1 cellular context compared by ENCODE assay signal in the genomic region with DNA sequence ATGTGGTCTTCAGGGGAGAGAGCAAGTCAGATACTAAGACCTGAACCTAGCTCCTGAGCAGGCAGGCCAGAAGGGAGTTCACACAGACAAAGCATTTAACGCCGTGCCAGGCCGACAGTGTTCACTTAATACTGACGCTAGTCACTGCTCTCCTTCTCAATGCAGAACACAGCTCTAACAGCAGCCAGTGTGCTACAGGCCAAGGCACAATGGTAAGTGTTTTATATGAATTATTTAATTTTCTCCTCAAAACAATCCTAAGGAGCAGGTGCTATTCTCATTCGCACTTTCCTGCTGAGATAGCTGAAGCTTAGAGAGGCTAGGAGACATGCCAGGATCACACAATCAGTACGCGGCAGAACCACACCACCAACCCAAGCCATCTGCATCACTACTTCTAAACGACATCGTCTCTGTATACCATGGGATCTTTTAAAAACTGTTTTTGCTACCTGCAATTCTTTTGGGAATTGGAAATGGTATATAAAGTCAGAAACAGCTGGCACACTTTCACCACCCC.
TF ChIP-seq lines count a peak whose summit lies in the region.

No MANE protein-coding gene starts in this region.

TF ChIP-seq in GM23338, 12 proteins besides CTCF, POLR2A, EP300 and RAD21:
- TF ChIP-seq, protein P1, sequence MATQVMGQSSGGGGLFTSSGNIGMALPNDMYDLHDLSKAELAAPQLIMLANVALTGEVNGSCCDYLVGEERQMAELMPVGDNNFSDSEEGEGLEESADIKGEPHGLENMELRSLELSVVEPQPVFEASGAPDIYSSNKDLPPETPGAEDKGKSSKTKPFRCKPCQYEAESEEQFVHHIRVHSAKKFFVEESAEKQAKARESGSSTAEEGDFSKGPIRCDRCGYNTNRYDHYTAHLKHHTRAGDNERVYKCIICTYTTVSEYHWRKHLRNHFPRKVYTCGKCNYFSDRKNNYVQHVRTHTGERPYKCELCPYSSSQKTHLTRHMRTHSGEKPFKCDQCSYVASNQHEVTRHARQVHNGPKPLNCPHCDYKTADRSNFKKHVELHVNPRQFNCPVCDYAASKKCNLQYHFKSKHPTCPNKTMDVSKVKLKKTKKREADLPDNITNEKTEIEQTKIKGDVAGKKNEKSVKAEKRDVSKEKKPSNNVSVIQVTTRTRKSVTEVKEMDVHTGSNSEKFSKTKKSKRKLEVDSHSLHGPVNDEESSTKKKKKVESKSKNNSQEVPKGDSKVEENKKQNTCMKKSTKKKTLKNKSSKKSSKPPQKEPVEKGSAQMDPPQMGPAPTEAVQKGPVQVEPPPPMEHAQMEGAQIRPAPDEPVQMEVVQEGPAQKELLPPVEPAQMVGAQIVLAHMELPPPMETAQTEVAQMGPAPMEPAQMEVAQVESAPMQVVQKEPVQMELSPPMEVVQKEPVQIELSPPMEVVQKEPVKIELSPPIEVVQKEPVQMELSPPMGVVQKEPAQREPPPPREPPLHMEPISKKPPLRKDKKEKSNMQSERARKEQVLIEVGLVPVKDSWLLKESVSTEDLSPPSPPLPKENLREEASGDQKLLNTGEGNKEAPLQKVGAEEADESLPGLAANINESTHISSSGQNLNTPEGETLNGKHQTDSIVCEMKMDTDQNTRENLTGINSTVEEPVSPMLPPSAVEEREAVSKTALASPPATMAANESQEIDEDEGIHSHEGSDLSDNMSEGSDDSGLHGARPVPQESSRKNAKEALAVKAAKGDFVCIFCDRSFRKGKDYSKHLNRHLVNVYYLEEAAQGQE (IDR thresholded peaks at IDR 0.05; ENCODE audit: unreplicated experiment), result no peak
- no peak for TF ChIP-seq ZNF114 (CRISPR knock-in tag; IDR thresholded peaks at IDR 0.05)
- TF ChIP-seq ZNF331 (CRISPR knock-in tag; IDR thresholded peaks at IDR 0.05; ENCODE audit: low read depth), result no peak
- TF ChIP-seq EZH2 (IDR thresholded peaks at IDR 0.05; ENCODE audit: low read depth, unreplicated experiment), result no peak
- TF ChIP-seq POLR2AphosphoS5 (IDR thresholded peaks at IDR 0.05; ENCODE audit: low read depth), result no peak
- TF ChIP-seq, protein P2, sequence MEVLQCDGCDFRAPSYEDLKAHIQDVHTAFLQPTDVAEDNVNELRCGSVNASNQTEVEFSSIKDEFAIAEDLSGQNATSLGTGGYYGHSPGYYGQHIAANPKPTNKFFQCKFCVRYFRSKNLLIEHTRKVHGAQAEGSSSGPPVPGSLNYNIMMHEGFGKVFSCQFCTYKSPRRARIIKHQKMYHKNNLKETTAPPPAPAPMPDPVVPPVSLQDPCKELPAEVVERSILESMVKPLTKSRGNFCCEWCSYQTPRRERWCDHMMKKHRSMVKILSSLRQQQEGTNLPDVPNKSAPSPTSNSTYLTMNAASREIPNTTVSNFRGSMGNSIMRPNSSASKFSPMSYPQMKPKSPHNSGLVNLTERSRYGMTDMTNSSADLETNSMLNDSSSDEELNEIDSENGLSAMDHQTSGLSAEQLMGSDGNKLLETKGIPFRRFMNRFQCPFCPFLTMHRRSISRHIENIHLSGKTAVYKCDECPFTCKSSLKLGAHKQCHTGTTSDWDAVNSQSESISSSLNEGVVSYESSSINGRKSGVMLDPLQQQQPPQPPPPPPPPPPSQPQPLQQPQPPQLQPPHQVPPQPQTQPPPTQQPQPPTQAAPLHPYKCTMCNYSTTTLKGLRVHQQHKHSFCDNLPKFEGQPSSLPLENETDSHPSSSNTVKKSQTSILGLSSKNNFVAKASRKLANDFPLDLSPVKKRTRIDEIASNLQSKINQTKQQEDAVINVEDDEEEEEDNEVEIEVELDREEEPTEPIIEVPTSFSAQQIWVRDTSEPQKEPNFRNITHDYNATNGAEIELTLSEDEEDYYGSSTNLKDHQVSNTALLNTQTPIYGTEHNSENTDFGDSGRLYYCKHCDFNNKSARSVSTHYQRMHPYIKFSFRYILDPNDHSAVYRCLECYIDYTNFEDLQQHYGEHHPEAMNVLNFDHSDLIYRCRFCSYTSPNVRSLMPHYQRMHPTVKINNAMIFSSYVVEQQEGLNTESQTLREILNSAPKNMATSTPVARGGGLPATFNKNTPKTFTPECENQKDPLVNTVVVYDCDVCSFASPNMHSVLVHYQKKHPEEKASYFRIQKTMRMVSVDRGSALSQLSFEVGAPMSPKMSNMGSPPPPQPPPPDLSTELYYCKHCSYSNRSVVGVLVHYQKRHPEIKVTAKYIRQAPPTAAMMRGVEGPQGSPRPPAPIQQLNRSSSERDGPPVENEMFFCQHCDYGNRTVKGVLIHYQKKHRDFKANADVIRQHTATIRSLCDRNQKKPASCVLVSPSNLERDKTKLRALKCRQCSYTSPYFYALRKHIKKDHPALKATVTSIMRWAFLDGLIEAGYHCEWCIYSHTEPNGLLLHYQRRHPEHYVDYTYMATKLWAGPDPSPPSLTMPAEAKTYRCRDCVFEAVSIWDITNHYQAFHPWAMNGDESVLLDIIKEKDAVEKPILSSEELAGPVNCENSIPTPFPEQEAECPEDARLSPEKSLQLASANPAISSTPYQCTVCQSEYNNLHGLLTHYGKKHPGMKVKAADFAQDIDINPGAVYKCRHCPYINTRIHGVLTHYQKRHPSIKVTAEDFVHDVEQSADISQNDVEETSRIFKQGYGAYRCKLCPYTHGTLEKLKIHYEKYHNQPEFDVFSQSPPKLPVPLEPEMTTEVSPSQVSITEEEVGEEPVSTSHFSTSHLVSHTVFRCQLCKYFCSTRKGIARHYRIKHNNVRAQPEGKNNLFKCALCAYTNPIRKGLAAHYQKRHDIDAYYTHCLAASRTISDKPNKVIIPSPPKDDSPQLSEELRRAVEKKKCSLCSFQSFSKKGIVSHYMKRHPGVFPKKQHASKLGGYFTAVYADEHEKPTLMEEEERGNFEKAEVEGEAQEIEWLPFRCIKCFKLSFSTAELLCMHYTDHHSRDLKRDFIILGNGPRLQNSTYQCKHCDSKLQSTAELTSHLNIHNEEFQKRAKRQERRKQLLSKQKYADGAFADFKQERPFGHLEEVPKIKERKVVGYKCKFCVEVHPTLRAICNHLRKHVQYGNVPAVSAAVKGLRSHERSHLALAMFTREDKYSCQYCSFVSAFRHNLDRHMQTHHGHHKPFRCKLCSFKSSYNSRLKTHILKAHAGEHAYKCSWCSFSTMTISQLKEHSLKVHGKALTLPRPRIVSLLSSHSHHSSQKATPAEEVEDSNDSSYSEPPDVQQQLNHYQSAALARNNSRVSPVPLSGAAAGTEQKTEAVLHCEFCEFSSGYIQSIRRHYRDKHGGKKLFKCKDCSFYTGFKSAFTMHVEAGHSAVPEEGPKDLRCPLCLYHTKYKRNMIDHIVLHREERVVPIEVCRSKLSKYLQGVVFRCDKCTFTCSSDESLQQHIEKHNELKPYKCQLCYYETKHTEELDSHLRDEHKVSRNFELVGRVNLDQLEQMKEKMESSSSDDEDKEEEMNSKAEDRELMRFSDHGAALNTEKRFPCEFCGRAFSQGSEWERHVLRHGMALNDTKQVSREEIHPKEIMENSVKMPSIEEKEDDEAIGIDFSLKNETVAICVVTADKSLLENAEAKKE (CRISPR knock-in tag; IDR thresholded peaks at IDR 0.05), result no peak
- TF ChIP-seq CREB1 (CRISPR knock-in tag; IDR thresholded peaks at IDR 0.05; ENCODE audit: low read depth), result no peak
- no peak for TF ChIP-seq STAT1 (IDR thresholded peaks at IDR 0.05; ENCODE audit: unreplicated experiment)
- no peak for TF ChIP-seq EZH2phosphoT487 (IDR thresholded peaks at IDR 0.05; ENCODE audit: unreplicated experiment)
- TF ChIP-seq NANOG (IDR thresholded peaks at IDR 0.05; ENCODE audit: borderline replicate concordance), result no peak
- TF ChIP-seq JUNB (IDR thresholded peaks at IDR 0.05; ENCODE audit: unreplicated experiment), result no peak
- TF ChIP-seq, protein P3, sequence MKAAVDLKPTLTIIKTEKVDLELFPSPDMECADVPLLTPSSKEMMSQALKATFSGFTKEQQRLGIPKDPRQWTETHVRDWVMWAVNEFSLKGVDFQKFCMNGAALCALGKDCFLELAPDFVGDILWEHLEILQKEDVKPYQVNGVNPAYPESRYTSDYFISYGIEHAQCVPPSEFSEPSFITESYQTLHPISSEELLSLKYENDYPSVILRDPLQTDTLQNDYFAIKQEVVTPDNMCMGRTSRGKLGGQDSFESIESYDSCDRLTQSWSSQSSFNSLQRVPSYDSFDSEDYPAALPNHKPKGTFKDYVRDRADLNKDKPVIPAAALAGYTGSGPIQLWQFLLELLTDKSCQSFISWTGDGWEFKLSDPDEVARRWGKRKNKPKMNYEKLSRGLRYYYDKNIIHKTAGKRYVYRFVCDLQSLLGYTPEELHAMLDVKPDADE (IDR thresholded peaks at IDR 0.05), result no peak
TF ChIP-seq in GM23338: peak in this region for 0.
